In the genomic region with DNA sequence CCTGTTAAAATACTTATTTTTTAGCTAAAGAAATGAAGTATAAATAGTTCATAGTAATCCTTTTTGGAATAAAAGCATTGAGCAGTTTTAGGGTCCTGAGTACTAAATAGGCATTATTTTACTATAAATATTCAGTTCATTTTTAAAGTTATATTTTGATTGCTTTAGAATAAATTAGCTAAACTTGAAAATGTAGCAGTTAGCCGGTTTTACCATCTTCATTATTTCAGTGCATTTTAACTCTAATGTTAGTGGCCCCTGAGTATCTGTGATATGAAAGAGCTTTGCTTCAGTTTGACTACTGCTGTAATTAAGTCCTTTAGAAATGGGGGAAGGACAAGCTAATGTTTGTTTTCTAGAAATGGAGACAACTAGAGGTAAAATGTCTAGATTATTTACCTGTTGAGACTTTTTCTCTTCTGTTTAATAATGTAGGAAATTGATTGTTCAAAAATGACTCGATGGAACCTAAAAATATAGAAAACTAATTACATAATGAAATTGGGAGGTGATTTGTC, we compare ENCODE assay signal across 2 cellular contexts.
TF ChIP-seq lines count a peak whose summit lies in the region.

No MANE protein-coding gene starts in this region.

TF ChIP-seq in SK-N-SH, 30 proteins besides CTCF, POLR2A, EP300 and RAD21 (continued from another document):
- TF ChIP-seq EZH2phosphoT487 (IDR thresholded peaks at IDR 0.05; ENCODE audit: borderline replicate concordance, low read depth) (peak; percentile 27; the same call in 1 of the 2 replicates), POLR2AphosphoS5 (IDR thresholded peaks at IDR 0.05; ENCODE audit: low read depth, low read length) (no peak), FOXM1 (IDR thresholded peaks at IDR 0.05; ENCODE audit: low read depth) (no peak), RXRA (IDR thresholded peaks at IDR 0.05; ENCODE audit: borderline replicate concordance, low read depth) (no peak), RFX5 (IDR thresholded peaks at IDR 0.05; ENCODE audit: low read length) (no peak), ELF1 (IDR thresholded peaks at IDR 0.05) (no peak)

TF ChIP-seq in SK-N-SH treated with all-trans-retinoic acid at 6 μM for 48 hours, 23 proteins besides CTCF, POLR2A, EP300 and RAD21 (continued from another document):
- TF ChIP-seq, protein P1, sequence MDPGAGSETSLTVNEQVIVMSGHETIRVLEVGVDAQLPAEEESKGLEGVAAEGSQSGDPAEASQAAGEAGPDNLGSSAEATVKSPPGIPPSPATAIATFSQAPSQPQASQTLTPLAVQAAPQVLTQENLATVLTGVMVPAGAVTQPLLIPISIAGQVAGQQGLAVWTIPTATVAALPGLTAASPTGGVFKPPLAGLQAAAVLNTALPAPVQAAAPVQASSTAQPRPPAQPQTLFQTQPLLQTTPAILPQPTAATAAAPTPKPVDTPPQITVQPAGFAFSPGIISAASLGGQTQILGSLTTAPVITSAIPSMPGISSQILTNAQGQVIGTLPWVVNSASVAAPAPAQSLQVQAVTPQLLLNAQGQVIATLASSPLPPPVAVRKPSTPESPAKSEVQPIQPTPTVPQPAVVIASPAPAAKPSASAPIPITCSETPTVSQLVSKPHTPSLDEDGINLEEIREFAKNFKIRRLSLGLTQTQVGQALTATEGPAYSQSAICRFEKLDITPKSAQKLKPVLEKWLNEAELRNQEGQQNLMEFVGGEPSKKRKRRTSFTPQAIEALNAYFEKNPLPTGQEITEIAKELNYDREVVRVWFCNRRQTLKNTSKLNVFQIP (CRISPR knock-in tag; IDR thresholded peaks at IDR 0.05; ENCODE audit: borderline replicate concordance, low read depth) = no peak
- no peak for TF ChIP-seq ESRRG (CRISPR knock-in tag; IDR thresholded peaks at IDR 0.05)
- TF ChIP-seq TOX (CRISPR knock-in tag; IDR thresholded peaks at IDR 0.05; ENCODE audit: borderline replicate concordance) = no peak
- no peak for TF ChIP-seq GLIS3 (CRISPR knock-in tag; IDR thresholded peaks at IDR 0.05)
- TF ChIP-seq CSDC2 (CRISPR knock-in tag; IDR thresholded peaks at IDR 0.05) = no peak
- no peak for TF ChIP-seq ZFP3 (CRISPR knock-in tag; IDR thresholded peaks at IDR 0.05)
- no peak for TF ChIP-seq ZC3H10 (CRISPR knock-in tag; IDR thresholded peaks at IDR 0.05)
- no peak for TF ChIP-seq SNAI2 (CRISPR knock-in tag; IDR thresholded peaks at IDR 0.05)
- TF ChIP-seq ZFP30 (CRISPR knock-in tag; IDR thresholded peaks at IDR 0.05) = no peak
- no peak for TF ChIP-seq PPARA (CRISPR knock-in tag; IDR thresholded peaks at IDR 0.05; ENCODE audit: borderline replicate concordance)
- TF ChIP-seq, protein P2, sequence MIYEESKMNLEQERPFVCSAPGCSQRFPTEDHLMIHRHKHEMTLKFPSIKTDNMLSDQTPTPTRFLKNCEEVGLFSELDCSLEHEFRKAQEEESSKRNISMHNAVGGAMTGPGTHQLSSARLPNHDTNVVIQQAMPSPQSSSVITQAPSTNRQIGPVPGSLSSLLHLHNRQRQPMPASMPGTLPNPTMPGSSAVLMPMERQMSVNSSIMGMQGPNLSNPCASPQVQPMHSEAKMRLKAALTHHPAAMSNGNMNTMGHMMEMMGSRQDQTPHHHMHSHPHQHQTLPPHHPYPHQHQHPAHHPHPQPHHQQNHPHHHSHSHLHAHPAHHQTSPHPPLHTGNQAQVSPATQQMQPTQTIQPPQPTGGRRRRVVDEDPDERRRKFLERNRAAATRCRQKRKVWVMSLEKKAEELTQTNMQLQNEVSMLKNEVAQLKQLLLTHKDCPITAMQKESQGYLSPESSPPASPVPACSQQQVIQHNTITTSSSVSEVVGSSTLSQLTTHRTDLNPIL (CRISPR knock-in tag; IDR thresholded peaks at IDR 0.05; ENCODE audit: low read depth) = no peak
- no peak for TF ChIP-seq BACH2 (CRISPR knock-in tag; IDR thresholded peaks at IDR 0.05; ENCODE audit: borderline replicate concordance)
- TF ChIP-seq, protein P3, sequence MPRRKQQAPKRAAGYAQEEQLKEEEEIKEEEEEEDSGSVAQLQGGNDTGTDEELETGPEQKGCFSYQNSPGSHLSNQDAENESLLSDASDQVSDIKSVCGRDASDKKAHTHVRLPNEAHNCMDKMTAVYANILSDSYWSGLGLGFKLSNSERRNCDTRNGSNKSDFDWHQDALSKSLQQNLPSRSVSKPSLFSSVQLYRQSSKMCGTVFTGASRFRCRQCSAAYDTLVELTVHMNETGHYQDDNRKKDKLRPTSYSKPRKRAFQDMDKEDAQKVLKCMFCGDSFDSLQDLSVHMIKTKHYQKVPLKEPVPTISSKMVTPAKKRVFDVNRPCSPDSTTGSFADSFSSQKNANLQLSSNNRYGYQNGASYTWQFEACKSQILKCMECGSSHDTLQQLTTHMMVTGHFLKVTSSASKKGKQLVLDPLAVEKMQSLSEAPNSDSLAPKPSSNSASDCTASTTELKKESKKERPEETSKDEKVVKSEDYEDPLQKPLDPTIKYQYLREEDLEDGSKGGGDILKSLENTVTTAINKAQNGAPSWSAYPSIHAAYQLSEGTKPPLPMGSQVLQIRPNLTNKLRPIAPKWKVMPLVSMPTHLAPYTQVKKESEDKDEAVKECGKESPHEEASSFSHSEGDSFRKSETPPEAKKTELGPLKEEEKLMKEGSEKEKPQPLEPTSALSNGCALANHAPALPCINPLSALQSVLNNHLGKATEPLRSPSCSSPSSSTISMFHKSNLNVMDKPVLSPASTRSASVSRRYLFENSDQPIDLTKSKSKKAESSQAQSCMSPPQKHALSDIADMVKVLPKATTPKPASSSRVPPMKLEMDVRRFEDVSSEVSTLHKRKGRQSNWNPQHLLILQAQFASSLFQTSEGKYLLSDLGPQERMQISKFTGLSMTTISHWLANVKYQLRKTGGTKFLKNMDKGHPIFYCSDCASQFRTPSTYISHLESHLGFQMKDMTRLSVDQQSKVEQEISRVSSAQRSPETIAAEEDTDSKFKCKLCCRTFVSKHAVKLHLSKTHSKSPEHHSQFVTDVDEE (CRISPR knock-in tag; IDR thresholded peaks at IDR 0.05) = no peak
- TF ChIP-seq OSR1 (CRISPR knock-in tag; IDR thresholded peaks at IDR 0.05) = no peak
- no peak for TF ChIP-seq RARB (CRISPR knock-in tag; IDR thresholded peaks at IDR 0.05)
